ENCODE assay signal across 8 cellular contexts in the genomic region with DNA sequence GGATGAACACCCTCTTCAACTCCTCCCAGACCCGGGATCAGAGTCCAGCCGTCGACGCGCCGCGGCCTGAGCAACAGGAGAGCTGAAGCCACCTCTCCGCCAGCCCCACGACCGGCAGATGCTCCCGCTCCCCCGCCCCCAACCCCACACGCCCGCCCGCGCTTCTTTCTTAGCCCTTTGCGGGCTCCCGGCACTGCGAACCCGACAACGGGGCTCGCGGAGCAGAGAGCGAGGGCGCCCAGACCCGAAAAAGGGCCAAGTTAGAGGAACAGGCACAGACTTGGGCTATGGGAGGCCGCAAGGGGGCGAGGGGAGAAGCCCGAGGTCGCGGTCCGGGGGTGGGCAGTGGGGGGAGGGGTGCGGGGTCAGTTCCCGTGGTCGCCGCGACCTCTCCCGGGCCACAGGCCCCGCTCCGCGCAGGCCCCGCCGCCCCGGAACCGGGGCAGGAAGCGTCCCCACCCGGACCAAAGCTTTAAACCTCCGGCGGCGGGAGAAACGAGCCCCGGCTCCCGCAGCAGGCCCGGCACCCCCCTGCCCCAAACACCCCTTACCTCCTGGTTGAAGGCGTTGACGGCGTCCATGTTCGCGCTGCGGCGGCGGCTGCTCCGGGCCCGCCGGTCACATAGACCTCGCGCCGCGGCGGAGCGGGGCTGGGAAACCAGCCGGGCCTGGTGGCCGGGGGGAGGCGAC. TPM values are rescaled to one million over a fixed set of nuclear protein-coding genes. Genes with fewer than 3 reads are reported as not detected.
A peak's percentile ranks its signal among the peaks of the same experiment; 100 is the strongest.
DNase-seq lines count a peak whose midpoint lies in the region; ATAC-seq lines count a peak whose summit lies in the region.

No MANE protein-coding gene starts in this region.

- ATAC-seq in GM21717 (IDR thresholded peaks at IDR 0.05; ENCODE audit: unreplicated experiment): peak; percentile 24

- H3K36me3 ChIP-seq in ectodermal cell (ENCODE audit: control insufficient read depth, insufficient read depth, low read length): peaks cover 4% of the 10 kb centered on the region

- 0% methylated on average over 74 of the region's 74 CpGs for WGBS in ectodermal cell, 2 experiments

- no peaks in the 10 kb centered on the region for H3K27me3 ChIP-seq in ectodermal cell (ENCODE audit: control insufficient read depth, insufficient read depth, low read length, poor library complexity, severe bottlenecking)

- H3K4me3 ChIP-seq in ectodermal cell (ENCODE audit: insufficient read depth, low read depth, low read length): peak overlapping the region; percentile 93

- peak overlapping the region; percentile 81 for H3K27ac ChIP-seq in ectodermal cell (ENCODE audit: insufficient read depth, low read depth, low read length, poor library complexity, severe bottlenecking)

- H3K9me3 ChIP-seq in ectodermal cell (ENCODE audit: control insufficient read depth, low read length): no peaks in the 10 kb centered on the region

- peaks cover 14% of the 10 kb centered on the region for H3K4me1 ChIP-seq in ectodermal cell (ENCODE audit: control insufficient read depth, insufficient read depth, low read length)

- DNase-seq in GF-D8 (lab: John Stamatoyannopoulos, UW) (peak; percentile 14), LHCN-M2 (ENCODE audit: low read depth) (peak; percentile 32), mesenteric fat pad (ENCODE audit: low spot score) (peak; percentile 91), cortex of kidney (lab: John Stamatoyannopoulos, UW) (no peak)
- DNase-seq in activated CD4-positive, alpha-beta T cell treated with anti-CD3 and anti-CD28 coated beads, Interleukin-2, amount 50 U/mL, for 48 hours: peak; percentile 52 to 56
- peak; percentile 25 to 29 for DNase-seq in stimulated activated CD8-positive, alpha-beta memory T cell treated with anti-CD3 and anti-CD28 coated beads, Interleukin-4, amount 100 ng/mL, for 4 hours (ENCODE audit: low read depth in 2 of 2, low spot score in 1 of 2)

RNA-seq across cellular contexts. Expression of gene SCAF4, which starts 0.7 kb away (rescaled TPM):
- total RNA-seq in LHCN-M2 (2014; rRNA removed) (5.8 and 7.1 TPM in 2 replicates), mesenteric fat pad (31.8 TPM)
- polyA plus RNA-seq in LHCN-M2 (2012): 9.9 TPM
- polyA plus RNA-seq in ectodermal cell (2013, experiment 1 of 4): 66.1 TPM
- 71.7 TPM for polyA plus RNA-seq in ectodermal cell (2013, experiment 2 of 4)
- polyA plus RNA-seq in ectodermal cell (2013, experiment 3 of 4): 51.2 TPM
- 61.0 TPM for polyA plus RNA-seq in ectodermal cell (2013, experiment 4 of 4)
